ENCODE assay signal across 28 cellular contexts in the genomic region with DNA sequence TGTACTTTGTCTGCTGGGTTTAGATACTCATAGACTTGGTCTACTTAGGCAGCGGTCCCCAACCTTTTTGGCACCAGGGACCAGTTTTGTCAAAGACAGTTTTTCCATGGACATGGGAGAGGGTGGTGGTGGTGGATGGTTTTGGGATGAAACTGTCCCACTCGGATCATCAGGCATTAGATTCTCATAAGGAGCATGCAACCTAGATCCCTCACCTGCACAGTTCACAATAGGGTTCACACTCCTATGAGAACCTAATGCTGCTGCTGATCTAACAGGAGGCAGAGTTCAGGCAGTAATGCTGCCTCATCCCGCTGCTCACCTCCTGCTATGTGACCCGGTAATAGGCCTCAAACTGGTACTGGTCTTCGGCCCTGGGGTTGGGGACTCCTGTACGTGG. TPM values are rescaled to one million over a fixed set of nuclear protein-coding genes. Genes with fewer than 3 reads are reported as not detected.
DNase-seq lines count a peak whose midpoint lies in the region; ATAC-seq and TF ChIP-seq lines count a peak whose summit lies in the region.
"Had no signal": no experiment of that assay in that cellular context is flagged by ENCODE, and none has a peak within 500 bp of the region (broad histone marks: within the 10 kb centered on the region; RNA-seq: fewer than 3 reads in every experiment).

No MANE protein-coding gene starts in this region.

- H3K4me1 ChIP-seq in SK-N-SH (ENCODE audit: control insufficient read depth in 1 of 2, insufficient read depth in 2 of 2, low read depth in 1 of 2, low read length in 1 of 2) = peaks cover 2 to 64% of the 10 kb centered on the region in 2 experiments; a peak in 3 of 4 replicates
- H3K4me1 ChIP-seq in transverse colon = peaks cover 12 to 53% (median 19%) of the 10 kb centered on the region in 4 donors

- no peak for TF ChIP-seq RAD21 in SK-N-SH (IDR thresholded peaks at IDR 0.05; ENCODE audit: low read length)

- H3K27me3 ChIP-seq in SK-N-SH (ENCODE audit: insufficient read depth) = no peaks in the 10 kb centered on the region
- no peaks in the 10 kb centered on the region for H3K27me3 ChIP-seq in transverse colon
- H3K27me3 ChIP-seq: left lung, pancreas, Peyer's patch had no signal

- H3K27ac ChIP-seq in SK-N-SH (ENCODE audit: low read depth in 2 of 2, low read length in 1 of 2) (peak overlapping the region in 1 of 2 experiments; percentile 81; a peak in 2 of 4 replicates), coronary artery (peak overlapping the region; percentile 87 to 98), transverse colon (peak overlapping the region; percentile 72 to 90 (median 85))
- H3K27ac ChIP-seq: 22Rv1, pancreas had no signal

- no peaks in the 10 kb centered on the region for H3K9me3 Mint-ChIP-seq in osteocyte (ENCODE audit: unreplicated experiment)
- H3K9me3 Mint-ChIP-seq: activated naive CD4-positive, alpha-beta T cell treated with anti-CD3 and anti-CD28 coated beads, Interleukin-2, amount 50 U/mL, for 24 hours; activated T-helper 1 cell treated with anti-CD3 and anti-CD28 coated beads, Interleukin-12 subunit alpha, Interleukin-12 subunit beta, Interleukin-2, Interleukin-4 antibody, amounts not matched to agents 30 ng/mL and 10 ng/mL and 1 ng/mL, durations not matched to agents 14 hours and 24 hours and 36 hours; dendritic cell treated with granulocyte-macrophage colony-stimulating factor and Interleukin-4, amounts not matched to agents 40 ng/mL and 50 ng/mL, for 4 days; GM23338; mesothelial cell of epicardium; nephron had no signal

- TF ChIP-seq CTCF in SK-N-SH (IDR thresholded peaks at IDR 0.05) = no peak
- no peak for TF ChIP-seq CTCF in coronary artery (IDR thresholded peaks at IDR 0.05)
- no peak for TF ChIP-seq CTCF in osteocyte (IDR thresholded peaks at IDR 0.05)
- no peak for TF ChIP-seq CTCF in transverse colon (IDR thresholded peaks at IDR 0.05)

- intact Hi-C loops in transverse colon (cut with DNase I; ENCODE audit: low total_unique reads) = no loop called here

- peaks cover 88% of the 10 kb centered on the region for H3K79me2 ChIP-seq in SK-N-SH (ENCODE audit: insufficient read depth)

- in situ Hi-C loops in transverse colon (cut with MboI; ENCODE audit: low pct_ligation_motif_present in 1 of 4, low pct_unique_long_range_greater_than_20kb in 1 of 4, low sequenced_read_pairs in 3 of 4) = loop anchor here in 1 of 4 donors (25.0 kb wide), 1 partner anchor 199 kb away; no protein-coding TSS in a partner anchor

- no peak overlapping the region for H3K4me3 Mint-ChIP-seq in osteocyte (ENCODE audit: unreplicated experiment)
- H3K4me3 Mint-ChIP-seq: activated naive CD4-positive, alpha-beta T cell treated with anti-CD3 and anti-CD28 coated beads, Interleukin-2, amount 50 U/mL, for 24 hours; dendritic cell treated with granulocyte-macrophage colony-stimulating factor and Interleukin-4, amounts not matched to agents 40 ng/mL and 50 ng/mL, for 4 days; GM23338; mesothelial cell of epicardium; nephron had no signal

- POLR2A ChIA-PET in SK-N-SH (lab: Yijun Ruan, JAX) = no interaction called here

- ATAC-seq in SK-N-SH treated with all-trans-retinoic acid at 6 μM for 48 hours (no peak), HG02884 (IDR thresholded peaks at IDR 0.05; ENCODE audit: unreplicated experiment) (no peak)
- ATAC-seq: GM23338, left lung, pancreas, right cardiac atrium had no signal

- H3F3A ChIP-seq in SK-N-SH (replicated peaks; ENCODE audit: insufficient read depth) = peaks cover 43% of the 10 kb centered on the region

- H3K27me3 Mint-ChIP-seq in osteocyte (ENCODE audit: unreplicated experiment) = no peaks in the 10 kb centered on the region
- H3K27me3 Mint-ChIP-seq: activated naive CD4-positive, alpha-beta T cell treated with anti-CD3 and anti-CD28 coated beads, Interleukin-2, amount 50 U/mL, for 24 hours; CD4-positive, CD25-positive, alpha-beta regulatory T cell; dendritic cell treated with granulocyte-macrophage colony-stimulating factor and Interleukin-4, amounts not matched to agents 40 ng/mL and 50 ng/mL, for 4 days had no signal

- WGBS in SK-N-SH (ENCODE audit: low lambda C conversion rate) = 83% methylated on average over 6 of the region's 6 CpGs
- 60 to 76% methylated on average over 1 to 6 of the region's 6 CpGs for WGBS in transverse colon (ENCODE audit: low coverage in 1 of 2), 2 donors

- peaks cover 48% of the 10 kb centered on the region for H3K36me3 Mint-ChIP-seq in osteocyte (ENCODE audit: unreplicated experiment)

- H3K4me1 Mint-ChIP-seq in osteocyte (ENCODE audit: unreplicated experiment) = peaks cover 92% of the 10 kb centered on the region

- peaks cover 36 to 53% of the 10 kb centered on the region in 2 experiments for H3K36me3 ChIP-seq in SK-N-SH (replicated peaks in 1 of 2; ENCODE audit: control insufficient read depth in 1 of 2, insufficient read depth in 2 of 2, low read length in 1 of 2)
- H3K36me3 ChIP-seq in transverse colon = no peaks in the 10 kb centered on the region
- H3K36me3 ChIP-seq: left lung, pancreas had no signal

- no peak overlapping the region for H3K4me3 ChIP-seq in SK-N-SH (ENCODE audit: low read depth in 2 of 2, low read length in 1 of 2)
- peak overlapping the region; percentile 1 for H3K4me3 ChIP-seq in coronary artery
- H3K4me3 ChIP-seq in transverse colon = no peak overlapping the region
- H3K4me3 ChIP-seq: GM23338, left lung, pancreas, Peyer's patch had no signal

- no peaks in the 10 kb centered on the region for H4K20me1 ChIP-seq in SK-N-SH (ENCODE audit: insufficient read depth)

- CTCF ChIA-PET in SK-N-SH (lab: Yijun Ruan, JAX) = interaction anchor here (1.2 to 5.5 kb wide), 2 partner anchors 20 to 391 kb away, joined by 5 to 22 read pairs; no protein-coding TSS in a partner anchor

- H3K9me2 ChIP-seq in SK-N-SH = no peaks in the 10 kb centered on the region

- no peak overlapping the region for H2AFZ ChIP-seq in SK-N-SH (ENCODE audit: low read depth)
- H2AFZ ChIP-seq: GM23338 had no signal

- DNase-seq in SK-N-SH = no peak
- no peak for DNase-seq in coronary artery (ENCODE audit: low spot score)
- no peak for DNase-seq in osteocyte (ENCODE audit: extremely low spot score, unreplicated experiment)
- DNase-seq in transverse colon = no peak
- no peak for DNase-seq in dermis blood vessel endothelial cell
- no peak for DNase-seq in NCI-H128 (lab: John Stamatoyannopoulos, UW; ENCODE audit: unreplicated experiment)
- DNase-seq: activated CD4-positive, alpha-beta T cell treated with anti-CD3 and anti-CD28 coated beads, Interleukin-2, amount 50 U/mL, for 4 hours; activated CD4-positive, CD25-positive, alpha-beta regulatory T cell; CD4-positive, CD25-positive, alpha-beta regulatory T cell; NCI-H1105; NCI-H2029; NCI-H526 treated with DMSO at 0.1 percent for 48 hours; pancreas; Peyer's patch; right cardiac atrium; SHP77 treated with DMSO at 0.1 percent for 48 hours; stimulated activated CD4-positive, alpha-beta T cell treated with anti-CD3 and anti-CD28 coated beads, Interleukin-15, amount 100 ng/mL, for 24 hours; stimulated activated naive CD4-positive, alpha-beta T cell had no signal

- no peak for TF ChIP-seq POLR2A in transverse colon (IDR thresholded peaks at IDR 0.05)

- H3K27ac Mint-ChIP-seq in osteocyte (ENCODE audit: unreplicated experiment) = peak overlapping the region; percentile 94
- H3K27ac Mint-ChIP-seq: activated naive CD4-positive, alpha-beta T cell treated with anti-CD3 and anti-CD28 coated beads, Interleukin-2, amount 50 U/mL, for 24 hours; CD4-positive, CD25-positive, alpha-beta regulatory T cell; dendritic cell treated with granulocyte-macrophage colony-stimulating factor and Interleukin-4, amounts not matched to agents 40 ng/mL and 50 ng/mL, for 4 days; GM23338; mesothelial cell of epicardium had no signal

- no peaks in the 10 kb centered on the region for H3K9me3 ChIP-seq in SK-N-SH
- no peaks in the 10 kb centered on the region for H3K9me3 ChIP-seq in transverse colon
- H3K9me3 ChIP-seq: left lung, pancreas, Peyer's patch had no signal

- 0 out of 2 replicates have a peak overlapping the region, but pooled peaks have one; percentile 17 for H3K4me2 ChIP-seq in SK-N-SH
- H3K4me2 ChIP-seq: GM23338 had no signal

- TF ChIP-seq EP300 in SK-N-SH (IDR thresholded peaks at IDR 0.05; ENCODE audit: borderline replicate concordance in 1 of 2, low read depth in 1 of 2, low read length in 1 of 2) (no peak), transverse colon (IDR thresholded peaks at IDR 0.05; ENCODE audit: low read depth) (no peak)

- peak overlapping the region; percentile 42; the same call in 1 of the 2 replicates for H3K9ac ChIP-seq in SK-N-SH

TF ChIP-seq in SK-N-SH, 30 proteins besides CTCF, POLR2A, EP300 and RAD21 (continues in another document):
- TF ChIP-seq POLR2AphosphoS5 (IDR thresholded peaks at IDR 0.05; ENCODE audit: low read depth, low read length) = no peak
- TF ChIP-seq, protein P1, sequence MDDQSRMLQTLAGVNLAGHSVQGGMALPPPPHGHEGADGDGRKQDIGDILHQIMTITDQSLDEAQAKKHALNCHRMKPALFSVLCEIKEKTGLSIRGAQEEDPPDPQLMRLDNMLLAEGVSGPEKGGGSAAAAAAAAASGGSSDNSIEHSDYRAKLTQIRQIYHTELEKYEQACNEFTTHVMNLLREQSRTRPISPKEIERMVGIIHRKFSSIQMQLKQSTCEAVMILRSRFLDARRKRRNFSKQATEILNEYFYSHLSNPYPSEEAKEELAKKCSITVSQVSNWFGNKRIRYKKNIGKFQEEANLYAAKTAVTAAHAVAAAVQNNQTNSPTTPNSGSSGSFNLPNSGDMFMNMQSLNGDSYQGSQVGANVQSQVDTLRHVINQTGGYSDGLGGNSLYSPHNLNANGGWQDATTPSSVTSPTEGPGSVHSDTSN (IDR thresholded peaks at IDR 0.05) = no peak
- TF ChIP-seq SIN3A (IDR thresholded peaks at IDR 0.05; ENCODE audit: borderline replicate concordance, low read depth, low read length) = no peak

TF ChIP-seq in SK-N-SH treated with all-trans-retinoic acid at 6 μM for 48 hours, 23 proteins besides CTCF, POLR2A, EP300 and RAD21 (continues in another document):
- TF ChIP-seq OSR1 (CRISPR knock-in tag; IDR thresholded peaks at IDR 0.05) (no peak), PPARA (CRISPR knock-in tag; IDR thresholded peaks at IDR 0.05; ENCODE audit: borderline replicate concordance) (no peak), ZNF70 (CRISPR knock-in tag; IDR thresholded peaks at IDR 0.05) (no peak), CSDC2 (CRISPR knock-in tag; IDR thresholded peaks at IDR 0.05) (no peak), ISL1 (CRISPR knock-in tag; IDR thresholded peaks at IDR 0.05) (no peak)

RNA-seq across cellular contexts. Expression of a gene that starts 45.3 kb away (rescaled TPM):
- 9.1 and 9.2 TPM in 2 replicates for polyA plus RNA-seq in SK-N-SH (2012; rRNA removed)
- polyA plus RNA-seq in SK-N-SH (2012; cell fraction: cytosol; rRNA removed) = 14.6 and 20.5 TPM in 2 replicates
- 1.9 and 5.4 TPM in 2 replicates for polyA plus RNA-seq in SK-N-SH (2012; cell fraction: nucleus; rRNA removed)
- total RNA-seq in osteocyte (38.5 and 47.2 TPM in 2 replicates), transverse colon (10 to 100 TPM in 1 of 4 donors, 1 to 10 TPM in 3; 2.4 to 29.9 (median 5.2) TPM), dermis blood vessel endothelial cell (7.5 and 15.5 TPM in 2 replicates)
